ENCODE assay signal across 8 cellular contexts in genomic region chr7:88218836-88219605, GRCh38. TPM values are rescaled to one million over a fixed set of nuclear protein-coding genes. Genes with fewer than 3 reads are reported as not detected.
A peak's percentile ranks its signal among the peaks of the same experiment; 100 is the strongest.
DNase-seq lines count a peak whose midpoint lies in the region; ATAC-seq and TF ChIP-seq lines count a peak whose summit lies in the region.

No MANE protein-coding gene starts in this region.

- H3K36me3 ChIP-seq in SJSA1 (peaks cover 29% of the 10 kb centered on the region), ascending aorta (peaks cover 10 to 28% of the 10 kb centered on the region in 2 donors), right atrium auricular region (peaks cover 26% of the 10 kb centered on the region)

- H3K27ac ChIP-seq in SJSA1 (peak overlapping the region; percentile 36), ascending aorta (peak overlapping the region; percentile 86 to 89), right atrium auricular region (peak overlapping the region; percentile 92)

- H3K4me3 ChIP-seq in SJSA1, result peak overlapping the region; percentile 92
- peak overlapping the region; percentile 82 to 88 for H3K4me3 ChIP-seq in ascending aorta
- H3K4me3 ChIP-seq in right atrium auricular region, result peak overlapping the region; percentile 92 to 97

- H3K27me3 ChIP-seq in SJSA1 (replicated peaks) (no peaks in the 10 kb centered on the region), ascending aorta (no peaks in the 10 kb centered on the region), right atrium auricular region (no peaks in the 10 kb centered on the region)

- H3K9me3 ChIP-seq in SJSA1 (replicated peaks) (no peaks in the 10 kb centered on the region; the same call in 1 of the 2 replicates), ascending aorta (no peaks in the 10 kb centered on the region), right atrium auricular region (no peaks in the 10 kb centered on the region)

- DNase-seq in ELF-1 (ENCODE audit: low read depth, low spot score), result peak; percentile 48
- DNase-seq in HUDEP-2 (lab: John Stamatoyannopoulos, UW; ENCODE audit: unreplicated experiment in 76 of 76), result peak in 73 of 76 experiments; percentile 6 to 73 (median 47)
- DNase-seq in SJSA1 (ENCODE audit: low read depth in 1 of 2, low spot score in 2 of 2), result peak; percentile 46 to 49
- DNase-seq in ascending aorta (ENCODE audit: low spot score in 2 of 2), result peak in 1 of 2 donors; percentile 80
- peak; percentile 71 for DNase-seq in right atrium auricular region (ENCODE audit: low spot score)
- DNase-seq in pulmonary artery endothelial cell (ENCODE audit: low read depth, low spot score), result peak; percentile 22
- no peak for DNase-seq in mesenteric fat pad (ENCODE audit: low spot score)

- intact Hi-C loops in ascending aorta (cut with DNase I), result loop anchor here (5.0 to 10.0 kb wide), 4 partner anchors 342 to 1064 kb away; partner anchors contain the start of genes CROT, DBF4, DMTF1 and SLC25A40

- peaks cover 13% of the 10 kb centered on the region for H3K4me1 ChIP-seq in SJSA1 (replicated peaks)
- H3K4me1 ChIP-seq in ascending aorta, result peaks cover 6 to 7% of the 10 kb centered on the region in 2 donors
- peaks cover 0 to 20% of the 10 kb centered on the region in 2 donors for H3K4me1 ChIP-seq in right atrium auricular region

- peak; percentile 34 for ATAC-seq in GM21526 (IDR thresholded peaks at IDR 0.05; ENCODE audit: low FRiP score, unreplicated experiment)

- TF ChIP-seq CTCF in ascending aorta (IDR thresholded peaks at IDR 0.05), result no peak
- no peak for TF ChIP-seq CTCF in right atrium auricular region (IDR thresholded peaks at IDR 0.05)

RNA-seq across cellular contexts. Expression of gene SRI, which starts 0.8 kb away (rescaled TPM):
- 75.6 and 103 TPM in 2 replicates for total RNA-seq in SJSA1 (2014; rRNA removed; shearing (Covaris generic))
- total RNA-seq in ascending aorta (16.7 TPM), right atrium auricular region (10 to 100 TPM; 42.5 to 63.4 TPM), pulmonary artery endothelial cell (201 and 214 TPM in 2 replicates), mesenteric fat pad (118 TPM)

Comparison
In these comparisons a context has a peak if more than half of its experiments do, and no peak if none do; other contexts are left out.
1. H3K27ac ChIP-seq: peak in every context shown above with its lines; median percentile 92 in right atrium auricular region; 88 in ascending aorta; 36 in SJSA1.